In genomic region chr4:107389965-107390364, GRCh38 we compare ENCODE assay signal across 19 cellular contexts.
"Had no signal": no experiment of that assay in that cellular context is flagged by ENCODE, and none has a peak within 500 bp of the region (broad histone marks: within the 10 kb centered on the region; RNA-seq: fewer than 3 reads in every experiment).

No MANE protein-coding gene starts in this region.

- H3K27ac ChIP-seq: coronary artery, dorsolateral prefrontal cortex, esophagus muscularis mucosa, gastrocnemius medialis, heart right ventricle, left lung, lower lobe of right lung had no signal

- DNase-seq: dermis blood vessel endothelial cell; dorsolateral prefrontal cortex; effector CD4-positive, alpha-beta T cell; effector memory CD4-positive, alpha-beta T cell; foreskin fibroblast; foreskin melanocyte; gastrocnemius medialis; glutamatergic neuron; head of caudate nucleus; heart right ventricle; hippocampal formation; left cardiac atrium; left lung; left ventricle myocardium superior; lower lobe of right lung; mesendoderm; mucosa of descending colon had no signal

- H3K4me1 ChIP-seq: gastrocnemius medialis, heart right ventricle, left lung, lower lobe of right lung had no signal

- H3K27me3 ChIP-seq: dorsolateral prefrontal cortex, esophagus muscularis mucosa, gastrocnemius medialis, heart right ventricle, left lung had no signal

- H3K9me3 ChIP-seq: esophagus muscularis mucosa, gastrocnemius medialis, heart right ventricle, lower lobe of right lung, mucosa of descending colon had no signal

- H3K36me3 ChIP-seq: esophagus muscularis mucosa, gastrocnemius medialis, heart right ventricle, left lung, lower lobe of right lung had no signal

- H3K4me3 ChIP-seq: coronary artery, dorsolateral prefrontal cortex, esophagus muscularis mucosa, gastrocnemius medialis, heart right ventricle, left lung, lower lobe of right lung, mucosa of descending colon had no signal
